8 cellular contexts compared by ENCODE assay signal in genomic region chr11:126391970-126392637, GRCh38. TPM values are rescaled to one million over a fixed set of nuclear protein-coding genes. Genes with fewer than 3 reads are reported as not detected.
A peak's percentile ranks its signal among the peaks of the same experiment; 100 is the strongest.
DNase-seq lines count a peak whose midpoint lies in the region; ATAC-seq and TF ChIP-seq lines count a peak whose summit lies in the region.

No MANE protein-coding gene starts in this region.

- no peaks in the 10 kb centered on the region for H3K9me3 Mint-ChIP-seq in HFFc6

- no peak overlapping the region for H3K27ac Mint-ChIP-seq in HFFc6

- no peaks in the 10 kb centered on the region for H3K27me3 ChIP-seq in GM06990 (replicated peaks; ENCODE audit: control insufficient read depth, insufficient read depth, low read length)
- H3K27me3 ChIP-seq in thoracic aorta (replicated peaks; ENCODE audit: insufficient read depth), result no peaks in the 10 kb centered on the region

- H3K4me3 ChIP-seq in GM06990 (replicated peaks; ENCODE audit: low read depth, low read length), result no peak overlapping the region
- no peak overlapping the region for H3K4me3 ChIP-seq in thoracic aorta

- no peaks in the 10 kb centered on the region for H3K36me3 ChIP-seq in GM06990 (ENCODE audit: control insufficient read depth, insufficient read depth, low read length)
- H3K36me3 ChIP-seq in thoracic aorta, result no peaks in the 10 kb centered on the region

- intact Hi-C loops in Right ventricle myocardium superior (cut with DNase I), result no loop called here

- peaks cover 2 to 11% of the 10 kb centered on the region in 2 donors for H3K4me1 ChIP-seq in thoracic aorta (ENCODE audit: control insufficient read depth in 1 of 2, low read depth in 2 of 2)

- H3K4me3 Mint-ChIP-seq in HFFc6, result no peak overlapping the region

- no peaks in the 10 kb centered on the region for H3K36me3 Mint-ChIP-seq in HFFc6 (ENCODE audit: low read depth)

- no peak for DNase-seq in GM06990 (ENCODE audit: extremely low read depth, insufficient read length)
- no peak for DNase-seq in HFFc6
- peak; percentile 91 for DNase-seq in OCI-M1 (lab: John Stamatoyannopoulos, UW)
- DNase-seq in Right ventricle myocardium superior, result peak; percentile 65
- no peak for DNase-seq in thoracic aorta (ENCODE audit: low spot score)
- DNase-seq in T-helper 1 cell, result no peak
- DNase-seq in NCI-H2107 treated with DMSO at 0.1 percent for 48 hours (lab: John Stamatoyannopoulos, UW; ENCODE audit: unreplicated experiment), result no peak
- DNase-seq in ACHN, result no peak

- peaks cover 5% of the 10 kb centered on the region; the same call in 1 of the 2 replicates for H3K27me3 Mint-ChIP-seq in HFFc6 (ENCODE audit: insufficient read depth)

- peak; percentile 46 for ATAC-seq in Right ventricle myocardium superior (ENCODE audit: poor library complexity)
- ATAC-seq in thoracic aorta (ENCODE audit: insufficient number of reproducible peaks, low FRiP score, low read depth), result peak; percentile 5

- peaks cover 36% of the 10 kb centered on the region for H3K4me1 Mint-ChIP-seq in HFFc6 (ENCODE audit: low read depth)

- in situ Hi-C loops in ACHN (cut with HindIII; ENCODE audit: low pct_ligation_motif_present, low pct_unique_long_range_greater_than_20kb, low sequenced_read_pairs), result no loop called here

- no peak overlapping the region for H3K27ac ChIP-seq in thoracic aorta

- TF ChIP-seq CTCF in GM06990 (IDR thresholded peaks at IDR 0.05; ENCODE audit: insufficient read depth, low read length, poor library complexity, severe bottlenecking), result peak; percentile 30
- TF ChIP-seq CTCF in HFFc6 (IDR thresholded peaks at IDR 0.05), result 0 out of 2 replicates have a peak, but pooled peaks have one; percentile 24
- no peak for TF ChIP-seq CTCF in thoracic aorta (IDR thresholded peaks at IDR 0.05)

- no peaks in the 10 kb centered on the region for H3K9me3 ChIP-seq in thoracic aorta

RNA-seq across cellular contexts. Expression of gene ST3GAL4, which starts 36.6 kb away (rescaled TPM):
- total RNA-seq in HFFc6 (2021; fragmentation: NEBNext Ultra II Directional; extraction: Animal tissue kit (Norgen Biotek cat#: 25700)), result 10 to 100 TPM; 25.9 to 34.6 (median 30.0) TPM
- 36.5 TPM for total RNA-seq in Right ventricle myocardium superior
- 10 to 100 TPM; 27.7 to 98.0 TPM for total RNA-seq in thoracic aorta

Comparison
In these comparisons a context has a peak if more than half of its experiments do, and no peak if none do; other contexts are left out.
1. DNase-seq: peak in OCI-M1 (single experiment) and Right ventricle myocardium superior (single experiment); none in GM06990 (single experiment), HFFc6 (single experiment), thoracic aorta (single experiment), T-helper 1 cell (0 of 5), NCI-H2107 treated with DMSO at 0.1 percent for 48 hours (single experiment) and ACHN (single experiment).